ENCODE assay signal across 8 cellular contexts in the genomic region with DNA sequence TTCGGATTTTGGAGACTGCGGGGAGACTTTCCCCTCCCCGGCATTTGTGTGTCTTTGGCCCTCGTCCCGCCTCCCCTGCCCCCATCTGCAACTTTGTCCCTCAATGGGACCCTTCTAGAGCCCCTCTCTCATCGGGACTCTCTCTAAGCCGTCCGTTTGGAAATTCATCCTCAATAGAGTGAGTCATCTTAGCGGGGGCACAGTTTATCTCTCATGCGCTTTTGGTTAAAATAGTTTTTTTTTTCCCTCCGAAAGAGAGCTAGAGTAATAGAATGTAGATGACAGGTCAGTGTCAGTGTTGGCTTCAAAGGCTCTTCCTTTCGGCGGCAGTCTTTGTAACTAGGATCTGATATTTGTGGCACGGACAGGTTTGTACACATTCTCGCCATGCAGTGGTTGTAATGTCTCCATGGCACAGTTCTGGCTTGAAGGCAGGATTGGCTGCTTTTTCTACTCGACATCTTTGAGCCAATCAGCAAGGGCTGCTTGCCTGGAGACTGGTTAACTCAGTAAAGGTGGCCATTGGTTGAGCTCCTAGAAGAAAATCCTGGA. TPM values are rescaled to one million over a fixed set of nuclear protein-coding genes. Genes with fewer than 3 reads are reported as not detected.
A peak's percentile ranks its signal among the peaks of the same experiment; 100 is the strongest.
DNase-seq lines count a peak whose midpoint lies in the region; ATAC-seq and TF ChIP-seq lines count a peak whose summit lies in the region.

No MANE protein-coding gene starts in this region.

- peaks cover 0 to 3% (median 0%) of the 10 kb centered on the region in 4 donors for H3K36me3 ChIP-seq in esophagus muscularis mucosa
- peaks cover 0 to 9% of the 10 kb centered on the region in 2 donors for H3K36me3 ChIP-seq in muscle layer of duodenum (ENCODE audit: control insufficient read depth in 1 of 2, insufficient read depth in 2 of 2, low read length in 2 of 2)

- intact Hi-C loops in esophagus muscularis mucosa (cut with DNase I), result loop anchor here (5.0 to 10.0 kb wide), 5 partner anchors 80 to 603 kb away; partner anchors contain the start of genes LIAS, PDS5A, RPL9 and SMIM14

- peak overlapping the region; percentile 80 to 96 (median 90) for H3K4me3 ChIP-seq in esophagus muscularis mucosa
- H3K4me3 ChIP-seq in muscle layer of duodenum (ENCODE audit: low read depth in 1 of 2, low read length in 2 of 2), result peak overlapping the region; percentile 88 to 96

- peak overlapping the region; percentile 91 to 98 (median 95) for H3K4me3 Mint-ChIP-seq in IgD-negative memory B cell
- H3K4me3 Mint-ChIP-seq in activated T-cell treated with anti-CD3 and anti-CD28 coated beads, Interleukin-2, amount 50 U/mL, for 4 hours, result peak overlapping the region; percentile 92
- peak overlapping the region; percentile 93 for H3K4me3 Mint-ChIP-seq in stimulated activated memory B cell treated with anti-CD40 and anti-IgM and Interleukin-4, amounts not matched to agents 10 μg/mL and 1 μg/mL and 100 μg/mL, for 72 hours

- TF ChIP-seq EP300 in esophagus muscularis mucosa (IDR thresholded peaks at IDR 0.05), result no peak

- ATAC-seq in GM21576 (IDR thresholded peaks at IDR 0.05; ENCODE audit: unreplicated experiment), result peak; percentile 65
- peak; percentile 69 to 70 for ATAC-seq in activated T-cell treated with anti-CD3 and anti-CD28 coated beads, Interleukin-2, amount 50 U/mL, for 4 hours
- ATAC-seq in stimulated activated memory B cell treated with anti-CD40 and anti-IgM and Interleukin-4, amounts not matched to agents 10 μg/mL and 1 μg/mL and 100 μg/mL, for 72 hours, result peak; percentile 83

- H3K9me3 ChIP-seq in esophagus muscularis mucosa, result no peaks in the 10 kb centered on the region
- H3K9me3 ChIP-seq in muscle layer of duodenum (ENCODE audit: control insufficient read depth in 1 of 2, low read length in 2 of 2), result no peaks in the 10 kb centered on the region

- no peak for TF ChIP-seq POLR2A in esophagus muscularis mucosa (IDR thresholded peaks at IDR 0.05; ENCODE audit: low read depth)

- DNase-seq in DMS53 (lab: John Stamatoyannopoulos, UW) (peak; percentile 99), OCI-M2 (lab: John Stamatoyannopoulos, UW; ENCODE audit: unreplicated experiment) (peak; percentile 41), esophagus muscularis mucosa (ENCODE audit: extremely low spot score) (peak; percentile 95)
- DNase-seq in activated T-cell treated with anti-CD3 and anti-CD28 coated beads, Interleukin-2, amount 50 U/mL, for 4 hours, result peak; percentile 31

- TF ChIP-seq CTCF in esophagus muscularis mucosa (IDR thresholded peaks at IDR 0.05), result no peak

- WGBS in esophagus muscularis mucosa, result 0% methylated on average over 16 of the region's 16 CpGs

- H3K36me3 Mint-ChIP-seq in IgD-negative memory B cell, result peaks cover under 1% of the 10 kb centered on the region
- peaks cover 7% of the 10 kb centered on the region for H3K36me3 Mint-ChIP-seq in activated T-cell treated with anti-CD3 and anti-CD28 coated beads, Interleukin-2, amount 50 U/mL, for 4 hours (ENCODE audit: insufficient read depth)
- H3K36me3 Mint-ChIP-seq in stimulated activated memory B cell treated with anti-CD40 and anti-IgM and Interleukin-4, amounts not matched to agents 10 μg/mL and 1 μg/mL and 100 μg/mL, for 72 hours, result peaks cover 12% of the 10 kb centered on the region

- H3K4me1 Mint-ChIP-seq in IgD-negative memory B cell, result peaks cover 15 to 18% (median 17%) of the 10 kb centered on the region in 3 donors
- peaks cover 40% of the 10 kb centered on the region for H3K4me1 Mint-ChIP-seq in activated T-cell treated with anti-CD3 and anti-CD28 coated beads, Interleukin-2, amount 50 U/mL, for 4 hours (ENCODE audit: low read depth)
- H3K4me1 Mint-ChIP-seq in stimulated activated memory B cell treated with anti-CD40 and anti-IgM and Interleukin-4, amounts not matched to agents 10 μg/mL and 1 μg/mL and 100 μg/mL, for 72 hours, result peaks cover 39% of the 10 kb centered on the region

- peaks cover 0 to 3% (median 0%) of the 10 kb centered on the region in 3 donors for H3K9me3 Mint-ChIP-seq in IgD-negative memory B cell
- no peaks in the 10 kb centered on the region for H3K9me3 Mint-ChIP-seq in activated T-cell treated with anti-CD3 and anti-CD28 coated beads, Interleukin-2, amount 50 U/mL, for 4 hours
- no peaks in the 10 kb centered on the region for H3K9me3 Mint-ChIP-seq in stimulated activated memory B cell treated with anti-CD40 and anti-IgM and Interleukin-4, amounts not matched to agents 10 μg/mL and 1 μg/mL and 100 μg/mL, for 72 hours

- H3K27me3 ChIP-seq in esophagus muscularis mucosa (no peaks in the 10 kb centered on the region), muscle layer of duodenum (ENCODE audit: low read depth, low read length) (no peaks in the 10 kb centered on the region)

- H3K4me1 ChIP-seq in esophagus muscularis mucosa (peaks cover 16 to 32% (median 29%) of the 10 kb centered on the region in 4 donors), muscle layer of duodenum (ENCODE audit: control insufficient read depth in 1 of 2, insufficient read depth in 2 of 2, low read length in 2 of 2) (peaks cover 0 to 19% of the 10 kb centered on the region in 2 donors)

- no peaks in the 10 kb centered on the region for H3K27me3 Mint-ChIP-seq in IgD-negative memory B cell
- no peaks in the 10 kb centered on the region for H3K27me3 Mint-ChIP-seq in activated T-cell treated with anti-CD3 and anti-CD28 coated beads, Interleukin-2, amount 50 U/mL, for 4 hours (ENCODE audit: low read depth)
- H3K27me3 Mint-ChIP-seq in stimulated activated memory B cell treated with anti-CD40 and anti-IgM and Interleukin-4, amounts not matched to agents 10 μg/mL and 1 μg/mL and 100 μg/mL, for 72 hours, result no peaks in the 10 kb centered on the region

- H3K27ac Mint-ChIP-seq in IgD-negative memory B cell, result peak overlapping the region; percentile 86 to 94 (median 93)
- peak overlapping the region; percentile 94 for H3K27ac Mint-ChIP-seq in stimulated activated memory B cell treated with anti-CD40 and anti-IgM and Interleukin-4, amounts not matched to agents 10 μg/mL and 1 μg/mL and 100 μg/mL, for 72 hours

- H3K27ac ChIP-seq in esophagus muscularis mucosa (replicated peaks in 1 of 4) (peak overlapping the region; percentile 96 to 100 (median 100)), muscle layer of duodenum (ENCODE audit: low read length) (peak overlapping the region; percentile 99)

RNA-seq across cellular contexts. Expression of gene N4BP2, which starts 1.0 kb away (rescaled TPM):
- 6.1 TPM for polyA plus RNA-seq in IgD-negative memory B cell
- total RNA-seq in activated T-cell treated with anti-CD3 and anti-CD28 coated beads, Interleukin-2, amount 50 U/mL, for 4 hours, result 10 to 100 TPM; 10.3 to 15.9 (median 11.9) TPM
- total RNA-seq in esophagus muscularis mucosa, result 1 to 10 TPM; 5.5 to 9.7 (median 7.7) TPM

Comparison
In these comparisons a context has a peak if more than half of its experiments do, and no peak if none do; other contexts are left out.
1. Peak in every context shown above with its lines: DNase-seq, ATAC-seq, H3K4me3 ChIP-seq and H3K27ac ChIP-seq.
2. DNase-seq: peak in every context shown above with its lines; median percentile 99 in DMS53; 95 in esophagus muscularis mucosa; 41 in OCI-M2; 31 in activated T-cell treated with anti-CD3 and anti-CD28 coated beads, Interleukin-2, amount 50 U/mL, for 4 hours.